ENCODE assay signal across 18 cellular contexts in genomic region chr13:33756929-33757328, GRCh38.
A peak's percentile ranks its signal among the peaks of the same experiment; 100 is the strongest.
DNase-seq lines count a peak whose midpoint lies in the region; ATAC-seq, FAIRE-seq and TF ChIP-seq lines count a peak whose summit lies in the region.
"Had no signal": no experiment of that assay in that cellular context is flagged by ENCODE, and none has a peak within 500 bp of the region (broad histone marks: within the 10 kb centered on the region; RNA-seq: fewer than 3 reads in every experiment).

No MANE protein-coding gene starts in this region.

- ATAC-seq in GM12878 = peak; percentile 61
- ATAC-seq: CD8-positive, alpha-beta T cell; GM23338; HepG2 had no signal

- peaks cover 3% of the 10 kb centered on the region; the same call in 1 of the 2 replicates for H3F3A ChIP-seq in DOHH2 (ENCODE audit: control insufficient read depth, insufficient read depth)
- H3F3A ChIP-seq in OCI-LY1 (ENCODE audit: insufficient read depth, low read length) = no peaks in the 10 kb centered on the region

- no peak for TF ChIP-seq RAD21 in GM12878 (IDR thresholded peaks at IDR 0.05; ENCODE audit: insufficient read depth, low read depth, low read length)

- H3K4me3 ChIP-seq in DOHH2 (ENCODE audit: low read length) (no peak overlapping the region), OCI-LY1 (ENCODE audit: low read depth, low read length, poor library complexity, severe bottlenecking) (no peak overlapping the region), GM12878 (no peak overlapping the region)
- H3K4me3 ChIP-seq: GM23338 had no signal

- no peak for DNase-seq in GM12878 (ENCODE audit: low read depth, low spot score)
- DNase-seq in NCI-H510A treated with DMSO at 0.1 percent for 48 hours (lab: John Stamatoyannopoulos, UW) = no peak
- no peak for DNase-seq in NCI-H1105 (lab: John Stamatoyannopoulos, UW)
- DNase-seq in glutamatergic neuron = no peak
- DNase-seq: ACHN; Calu3; CD8-positive, alpha-beta T cell; DMS79 treated with DMSO at 0.1 percent for 48 hours; EL; HCEC 1CT; KBM-7 had no signal

- H3K27me3 Mint-ChIP-seq in glutamatergic neuron (ENCODE audit: unreplicated experiment) = no peaks in the 10 kb centered on the region

- no peaks in the 10 kb centered on the region for H3K9me3 Mint-ChIP-seq in glutamatergic neuron (ENCODE audit: unreplicated experiment)
- H3K9me3 Mint-ChIP-seq: CD8-positive, alpha-beta T cell; GM23338; IgD-negative memory B cell had no signal

- H3K27ac ChIP-seq in DOHH2 (ENCODE audit: low read depth, low read length) (no peak overlapping the region), OCI-LY1 (ENCODE audit: low read depth, low read length, poor library complexity, severe bottlenecking) (peak overlapping the region; percentile 82), GM12878 (ENCODE audit: control insufficient read depth, insufficient read depth) (peak overlapping the region; percentile 66; the same call in 1 of the 2 replicates)

- H4K20me1 ChIP-seq in DOHH2 (ENCODE audit: control insufficient read depth, insufficient read depth, low read depth, low read length) (no peaks in the 10 kb centered on the region), OCI-LY1 (ENCODE audit: insufficient read depth, low read length) (no peaks in the 10 kb centered on the region), GM12878 (ENCODE audit: control insufficient read depth, insufficient read depth) (no peaks in the 10 kb centered on the region)

- H3K4me1 Mint-ChIP-seq in glutamatergic neuron (ENCODE audit: low read depth, unreplicated experiment) = no peaks in the 10 kb centered on the region
- H3K4me1 Mint-ChIP-seq: GM23338 had no signal

- no TSS peak for BruUV-seq in GM12878 (replicated peaks; lab: Mats Ljungman, UMichigan)

- no peak overlapping the region for H3K27ac Mint-ChIP-seq in glutamatergic neuron (ENCODE audit: unreplicated experiment)
- H3K27ac Mint-ChIP-seq: CD8-positive, alpha-beta T cell; GM23338; IgD-negative memory B cell had no signal

- no peak for TF ChIP-seq POLR2A in GM12878 (IDR thresholded peaks at IDR 0.05; ENCODE audit: low read depth, low read length)

- POLR2A ChIA-PET in GM12878 (lab: Charles Lee) = no interaction called here

- H3K9me2 ChIP-seq in DOHH2 (replicated peaks; ENCODE audit: control insufficient read depth, low read length) = no peaks in the 10 kb centered on the region
- no peaks in the 10 kb centered on the region for H3K9me2 ChIP-seq in OCI-LY1 (ENCODE audit: low read depth, low read length)

- peak overlapping the region; percentile 26 for H3K4me2 ChIP-seq in DOHH2 (ENCODE audit: low read length)
- no peak overlapping the region for H3K4me2 ChIP-seq in OCI-LY1 (ENCODE audit: low read length)
- H3K4me2 ChIP-seq in GM12878 (ENCODE audit: control insufficient read depth, insufficient read depth) = peak overlapping the region; percentile 21; the same call in 1 of the 2 replicates
- H3K4me2 ChIP-seq: GM23338 had no signal

- H3K9ac ChIP-seq in OCI-LY1 (ENCODE audit: low read length) = no peak overlapping the region
- H3K9ac ChIP-seq in GM12878 (ENCODE audit: control insufficient read depth, insufficient read depth, low read length) = no peak overlapping the region

- H2AFZ ChIP-seq in OCI-LY1 (ENCODE audit: low read length) (no peak overlapping the region), GM12878 (ENCODE audit: control insufficient read depth, low read depth, low read length) (no peak overlapping the region)
- H2AFZ ChIP-seq: GM23338 had no signal

- SMC1A ChIA-PET in GM12878 (lab: Charles Lee; ENCODE audit: uncharacterized antibody, unreplicated experiment) = interaction anchor here (1.0 to 2.0 kb wide), 5 partner anchors 13 to 75 kb away, joined by 3 to 11 read pairs (median 4); no protein-coding TSS in a partner anchor

- no peak for TF ChIP-seq CTCF in DOHH2 (IDR thresholded peaks at IDR 0.05; ENCODE audit: low read depth, low read length, poor library complexity, severe bottlenecking)
- TF ChIP-seq CTCF in OCI-LY1 (IDR thresholded peaks at IDR 0.05; ENCODE audit: low read length) = no peak
- no peak for TF ChIP-seq CTCF in GM12878 (IDR thresholded peaks at IDR 0.05 in 2 of 3, conservative IDR thresholded peaks at IDR 0.05 in 1 of 3; ENCODE audit: control insufficient read depth in 2 of 3, extremely low read depth in 1 of 3, insufficient read depth in 1 of 3, low read depth in 3 of 3, low read length in 3 of 3)
- no peak for TF ChIP-seq CTCF in glutamatergic neuron (IDR thresholded peaks at IDR 0.05; ENCODE audit: partially characterized antibody, unreplicated experiment)

- intact Hi-C loops in GM12878 (cut with micrococcal nuclease; ENCODE audit: unreplicated experiment) = no loop called here

- CTCF ChIA-PET in GM12878 (lab: Yijun Ruan, JAX) = interaction anchor here (1.5 kb wide), 1 partner anchor 28 kb away, joined by 3 read pairs; no protein-coding TSS in a partner anchor

- RAD21 ChIA-PET in GM12878 (lab: Charles Lee; ENCODE audit: unreplicated experiment) = interaction anchor here (1.5 kb wide), 1 partner anchor 28 kb away, joined by 6 read pairs; no protein-coding TSS in a partner anchor

- peaks cover 14% of the 10 kb centered on the region for H3K4me1 ChIP-seq in DOHH2 (ENCODE audit: control insufficient read depth, low read length)
- H3K4me1 ChIP-seq in OCI-LY1 (ENCODE audit: insufficient read depth, low read length, severe bottlenecking) = peaks cover 28% of the 10 kb centered on the region
- peaks cover 16% of the 10 kb centered on the region for H3K4me1 ChIP-seq in GM12878 (ENCODE audit: control insufficient read depth, insufficient read depth, low read length)

- 0% methylated on average over 3 of the region's 3 CpGs for WGBS in GM12878 (ENCODE audit: insufficient coverage, insufficient replicate concordance, low lambda C conversion rate, missing lambda C conversion rate)

- FAIRE-seq in GM12878 (lab: Jason Lieb, UNC) = no peak
- FAIRE-seq: A204.1, H54, HepG2 had no signal

- TF ChIP-seq EP300 in GM12878 (IDR thresholded peaks at IDR 0.05; ENCODE audit: borderline replicate concordance in 1 of 2, control insufficient read depth in 1 of 2, low read depth in 2 of 2, low read length in 2 of 2) = no peak

- in situ Hi-C loops in GM12878 (cut with MboI) = no loop called here

- no peaks in the 10 kb centered on the region for H3K79me2 ChIP-seq in DOHH2 (ENCODE audit: control insufficient read depth, low read length)
- H3K79me2 ChIP-seq in OCI-LY1 (ENCODE audit: insufficient read depth, low read length) = no peaks in the 10 kb centered on the region
- H3K79me2 ChIP-seq in GM12878 (ENCODE audit: control insufficient read depth, insufficient read depth, low read length) = no peaks in the 10 kb centered on the region

- H3K9me3 ChIP-seq in DOHH2 (ENCODE audit: control insufficient read depth, insufficient read depth, low read length) = no peaks in the 10 kb centered on the region
- H3K9me3 ChIP-seq in OCI-LY1 (ENCODE audit: low read length) = no peaks in the 10 kb centered on the region
- no peaks in the 10 kb centered on the region for H3K9me3 ChIP-seq in GM12878 (replicated peaks; ENCODE audit: control insufficient read depth, insufficient read depth, low read length)

- H3K36me3 Mint-ChIP-seq in glutamatergic neuron (ENCODE audit: unreplicated experiment) = no peaks in the 10 kb centered on the region
- H3K36me3 Mint-ChIP-seq: CD8-positive, alpha-beta T cell had no signal

- H3K36me3 ChIP-seq in DOHH2 (ENCODE audit: control insufficient read depth, low read length) (no peaks in the 10 kb centered on the region), OCI-LY1 (ENCODE audit: insufficient read depth, low read length) (no peaks in the 10 kb centered on the region), GM12878 (ENCODE audit: control insufficient read depth in 2 of 2, insufficient read depth in 2 of 2, low read length in 1 of 2) (no peaks in the 10 kb centered on the region)

- H3K27me3 ChIP-seq in DOHH2 (ENCODE audit: control insufficient read depth, low read length) (no peaks in the 10 kb centered on the region), OCI-LY1 (ENCODE audit: insufficient read depth, low read length) (no peaks in the 10 kb centered on the region), GM12878 (replicated peaks in 1 of 2; ENCODE audit: control insufficient read depth in 2 of 2, insufficient read depth in 2 of 2, low read length in 1 of 2) (no peaks in the 10 kb centered on the region)

- no peak overlapping the region for H3K4me3 Mint-ChIP-seq in glutamatergic neuron (ENCODE audit: unreplicated experiment)
- H3K4me3 Mint-ChIP-seq: CD8-positive, alpha-beta T cell; GM23338; IgD-negative memory B cell had no signal

TF ChIP-seq in GM12878, 131 proteins besides CTCF, POLR2A, EP300 and RAD21:
- no peak for TF ChIP-seq SMC3 (IDR thresholded peaks at IDR 0.05; ENCODE audit: borderline replicate concordance, low read length)
- 0 out of 2 replicates have a peak, but pooled peaks have one; percentile 21 for TF ChIP-seq MEF2A (IDR thresholded peaks at IDR 0.05; ENCODE audit: insufficient read depth, low read depth, low read length)
